1 cellular context compared by ENCODE assay signal in genomic region chr19:41327076-41327475, GRCh38.
TF ChIP-seq lines count a peak whose summit lies in the region.

No MANE protein-coding gene starts in this region.

TF ChIP-seq in GM12878, 131 proteins besides CTCF, POLR2A, EP300 and RAD21:
- TF ChIP-seq SREBF2 (IDR thresholded peaks at IDR 0.05; ENCODE audit: low read length) (no peak), SMARCA5 (IDR thresholded peaks at IDR 0.05) (peak; percentile 21; the same call in 1 of the 2 replicates), MTA3 (IDR thresholded peaks at IDR 0.05; ENCODE audit: borderline replicate concordance, low read length) (no peak), IRF5 (IDR thresholded peaks at IDR 0.05; ENCODE audit: borderline replicate concordance) (no peak), SMAD5 (IDR thresholded peaks at IDR 0.05; ENCODE audit: low read depth) (peak; percentile 20; the same call in 1 of the 2 replicates), ZBTB11 (CRISPR knock-in tag; IDR thresholded peaks at IDR 0.05) (0 out of 2 replicates have a peak, but pooled peaks have one; percentile 12), ZNF384 (IDR thresholded peaks at IDR 0.05; ENCODE audit: borderline replicate concordance, low read depth, low read length) (no peak), ATF7 (IDR thresholded peaks at IDR 0.05; ENCODE audit: low read depth) (no peak), KLF5 (IDR thresholded peaks at IDR 0.05; ENCODE audit: partially characterized antibody) (no peak), IKZF1 (conservative IDR thresholded peaks at IDR 0.05) (no peak), PML (IDR thresholded peaks at IDR 0.05; ENCODE audit: low read length) (no peak), MTA2 (IDR thresholded peaks at IDR 0.05; ENCODE audit: low read depth) (no peak), TCF3 (IDR thresholded peaks at IDR 0.05; ENCODE audit: borderline replicate concordance, insufficient read depth, low read depth, low read length) (no peak), ZNF622 (IDR thresholded peaks at IDR 0.05) (no peak), RELB (IDR thresholded peaks at IDR 0.05; ENCODE audit: low read depth) (no peak), ESRRA (IDR thresholded peaks at IDR 0.05; ENCODE audit: low read length) (no peak), MYB (IDR thresholded peaks at IDR 0.05; ENCODE audit: borderline replicate concordance, low read depth, low read length) (no peak), HDGF (IDR thresholded peaks at IDR 0.05) (peak; percentile 17; the same call in 1 of the 2 replicates), STAT1 (conservative IDR thresholded peaks at IDR 0.05) (no peak), ELK1 (IDR thresholded peaks at IDR 0.05; ENCODE audit: low read depth, low read length) (no peak), STAT3 (IDR thresholded peaks at IDR 0.05; ENCODE audit: low read depth, low read length) (no peak), HDAC6 (IDR thresholded peaks at IDR 0.05; ENCODE audit: unreplicated experiment) (no peak), NBN (IDR thresholded peaks at IDR 0.05) (peak; percentile 46), SMAD1 (IDR thresholded peaks at IDR 0.05; ENCODE audit: low read depth, partially characterized antibody) (peak; percentile 15), IKZF2 (IDR thresholded peaks at IDR 0.05) (no peak), TAF1 (IDR thresholded peaks at IDR 0.05; ENCODE audit: borderline replicate concordance, low read depth, low read length) (no peak), POLR2AphosphoS5 (IDR thresholded peaks at IDR 0.05; ENCODE audit: low read length) (peak; percentile 52; the same call in 1 of the 2 replicates)
- TF ChIP-seq, protein P1, sequence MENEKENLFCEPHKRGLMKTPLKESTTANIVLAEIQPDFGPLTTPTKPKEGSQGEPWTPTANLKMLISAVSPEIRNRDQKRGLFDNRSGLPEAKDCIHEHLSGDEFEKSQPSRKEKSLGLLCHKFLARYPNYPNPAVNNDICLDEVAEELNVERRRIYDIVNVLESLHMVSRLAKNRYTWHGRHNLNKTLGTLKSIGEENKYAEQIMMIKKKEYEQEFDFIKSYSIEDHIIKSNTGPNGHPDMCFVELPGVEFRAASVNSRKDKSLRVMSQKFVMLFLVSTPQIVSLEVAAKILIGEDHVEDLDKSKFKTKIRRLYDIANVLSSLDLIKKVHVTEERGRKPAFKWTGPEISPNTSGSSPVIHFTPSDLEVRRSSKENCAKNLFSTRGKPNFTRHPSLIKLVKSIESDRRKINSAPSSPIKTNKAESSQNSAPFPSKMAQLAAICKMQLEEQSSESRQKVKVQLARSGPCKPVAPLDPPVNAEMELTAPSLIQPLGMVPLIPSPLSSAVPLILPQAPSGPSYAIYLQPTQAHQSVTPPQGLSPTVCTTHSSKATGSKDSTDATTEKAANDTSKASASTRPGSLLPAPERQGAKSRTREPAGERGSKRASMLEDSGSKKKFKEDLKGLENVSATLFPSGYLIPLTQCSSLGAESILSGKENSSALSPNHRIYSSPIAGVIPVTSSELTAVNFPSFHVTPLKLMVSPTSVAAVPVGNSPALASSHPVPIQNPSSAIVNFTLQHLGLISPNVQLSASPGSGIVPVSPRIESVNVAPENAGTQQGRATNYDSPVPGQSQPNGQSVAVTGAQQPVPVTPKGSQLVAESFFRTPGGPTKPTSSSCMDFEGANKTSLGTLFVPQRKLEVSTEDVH (IDR thresholded peaks at IDR 0.05; ENCODE audit: low read depth, partially characterized antibody) = no peak
- TF ChIP-seq, protein P2, sequence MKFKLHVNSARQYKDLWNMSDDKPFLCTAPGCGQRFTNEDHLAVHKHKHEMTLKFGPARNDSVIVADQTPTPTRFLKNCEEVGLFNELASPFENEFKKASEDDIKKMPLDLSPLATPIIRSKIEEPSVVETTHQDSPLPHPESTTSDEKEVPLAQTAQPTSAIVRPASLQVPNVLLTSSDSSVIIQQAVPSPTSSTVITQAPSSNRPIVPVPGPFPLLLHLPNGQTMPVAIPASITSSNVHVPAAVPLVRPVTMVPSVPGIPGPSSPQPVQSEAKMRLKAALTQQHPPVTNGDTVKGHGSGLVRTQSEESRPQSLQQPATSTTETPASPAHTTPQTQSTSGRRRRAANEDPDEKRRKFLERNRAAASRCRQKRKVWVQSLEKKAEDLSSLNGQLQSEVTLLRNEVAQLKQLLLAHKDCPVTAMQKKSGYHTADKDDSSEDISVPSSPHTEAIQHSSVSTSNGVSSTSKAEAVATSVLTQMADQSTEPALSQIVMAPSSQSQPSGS (IDR thresholded peaks at IDR 0.05; ENCODE audit: low read length) = no peak
